Comparison of ENCODE assay signal across 15 cellular contexts in the genomic region with DNA sequence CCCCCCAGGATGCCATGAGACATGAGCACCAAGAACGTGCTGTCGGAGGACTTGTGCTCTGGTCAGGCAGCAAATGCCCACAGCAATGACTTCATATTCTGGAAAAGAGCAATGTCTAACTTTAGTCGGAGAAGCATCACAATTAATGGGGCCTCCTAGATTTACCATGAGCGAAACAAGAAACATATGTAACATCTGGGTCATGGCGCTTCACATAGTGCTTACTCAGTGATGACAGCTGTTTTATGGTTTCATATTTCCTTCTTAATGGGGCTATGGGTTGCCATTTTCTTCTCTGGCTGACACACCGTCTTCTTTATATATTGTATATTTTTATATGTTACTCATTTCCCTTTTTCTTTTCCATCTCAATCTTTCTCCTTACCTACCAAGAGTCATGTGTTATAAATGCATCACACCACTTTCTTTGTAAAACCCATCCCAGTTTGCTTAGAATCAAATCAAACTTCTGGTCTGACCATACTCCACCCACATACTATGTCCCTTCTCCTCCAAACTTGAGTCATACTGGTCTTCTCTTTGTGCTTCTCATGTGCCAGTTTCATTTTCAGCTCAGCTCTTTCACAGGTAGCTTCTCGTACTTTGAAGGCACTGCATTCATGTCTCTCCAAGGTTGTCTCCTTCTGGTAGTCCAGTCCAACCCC. TPM values are rescaled to one million over a fixed set of nuclear protein-coding genes. Genes with fewer than 3 reads are reported as not detected.
DNase-seq lines count a peak whose midpoint lies in the region; ATAC-seq and TF ChIP-seq lines count a peak whose summit lies in the region.
"Had no signal": no experiment of that assay in that cellular context is flagged by ENCODE, and none has a peak within 500 bp of the region (broad histone marks: within the 10 kb centered on the region; RNA-seq: fewer than 3 reads in every experiment).

No MANE protein-coding gene starts in this region.

- DNase-seq in central memory CD4-positive, alpha-beta T cell = peak; percentile 30
- no peak for DNase-seq in lower leg skin (ENCODE audit: low spot score in 2 of 2)
- DNase-seq in NCI-H1092 treated with DMSO at 0.1 percent for 48 hours (lab: John Stamatoyannopoulos, UW) = no peak
- DNase-seq in left lobe of liver (ENCODE audit: low spot score) = no peak
- no peak for DNase-seq in NCI-H526 treated with DMSO at 0.1 percent for 48 hours (lab: John Stamatoyannopoulos, UW)
- DNase-seq: activated effector memory CD4-positive, alpha-beta T cell treated with Interleukin-2 at 50 U/mL for 16 hours; endodermal cell; NCI-H82; stimulated activated CD4-positive, alpha-beta T cell treated with anti-CD3 and anti-CD28 coated beads, Interleukin-2, amount 100 ng/mL, for 48 hours; upper lobe of right lung had no signal

- 73 to 76% methylated on average over 7 of the region's 7 CpGs for WGBS in lower leg skin, 2 donors

- no peak for TF ChIP-seq POLR2A in lower leg skin (IDR thresholded peaks at IDR 0.05)

- intact Hi-C loops in lower leg skin (cut with DNase I; ENCODE audit: low total_unique reads) = no loop called here

- no peak for TF ChIP-seq CTCF in lower leg skin (IDR thresholded peaks at IDR 0.05)

- H3K4me3 ChIP-seq in lower leg skin (ENCODE audit: low read depth, poor library complexity, severe bottlenecking) = no peak overlapping the region
- H3K4me3 ChIP-seq: neural progenitor cell, upper lobe of right lung had no signal

- ATAC-seq in GM18498 (IDR thresholded peaks at IDR 0.05; ENCODE audit: unreplicated experiment) = peak; percentile 95
- peak; percentile 90 for ATAC-seq in GM21367 (IDR thresholded peaks at IDR 0.05; ENCODE audit: unreplicated experiment)
- peak; percentile 57 for ATAC-seq in HG03139 (IDR thresholded peaks at IDR 0.05; ENCODE audit: unreplicated experiment)
- no peak for ATAC-seq in left lobe of liver
- ATAC-seq: upper lobe of right lung had no signal

RNA-seq across cellular contexts. Expression of gene CASP12, which starts 9.4 kb away (rescaled TPM):
- 1 to 10 TPM in 1 of 4 donors, under 1 TPM in 2, not detected in 1; 0.64 to 1.1 (median 0.84) TPM for total RNA-seq in lower leg skin
- not detected for total RNA-seq in left lobe of liver
- total RNA-seq: endodermal cell; T-helper 2 cell treated with Interferon-gamma antibody and Interleukin-4, amounts not matched to agents 100 ng/mL and 5 ng/mL, for 36 hours had no signal
